ENCODE assay signal across 16 cellular contexts in genomic region chr2:44623622-44624351, GRCh38.
A peak's percentile ranks its signal among the peaks of the same experiment; 100 is the strongest.
DNase-seq lines count a peak whose midpoint lies in the region; ATAC-seq, FAIRE-seq and TF ChIP-seq lines count a peak whose summit lies in the region.
"Had no signal": no experiment of that assay in that cellular context is flagged by ENCODE, and none has a peak within 500 bp of the region (broad histone marks: within the 10 kb centered on the region; RNA-seq: fewer than 3 reads in every experiment).

No MANE protein-coding gene starts in this region.

- peaks cover 5% of the 10 kb centered on the region for H3K9me3 ChIP-seq in neural progenitor cell (ENCODE audit: low read depth)
- H3K9me3 ChIP-seq: Peyer's patch, psoas muscle had no signal

- H3K4me2 ChIP-seq in neural progenitor cell, result no peak overlapping the region

- no peak for FAIRE-seq in RCC 7860 (lab: Jason Lieb, UNC)
- FAIRE-seq: bronchial epithelial cell, endothelial cell of umbilical vein had no signal

- DNase-seq in DMS79 treated with DMSO at 0.1 percent for 48 hours (lab: John Stamatoyannopoulos, UW) (peak; percentile 95), NCI-H1436 treated with DMSO at 0.1 percent for 48 hours (lab: John Stamatoyannopoulos, UW) (peak; percentile 75), WTC11 (ENCODE audit: low spot score) (no peak), neural progenitor cell (ENCODE audit: low spot score) (no peak), RCC 7860 (ENCODE audit: low spot score) (no peak), COLO829 (ENCODE audit: low spot score) (no peak)
- no peak for DNase-seq in activated naive CD4-positive, alpha-beta T cell treated with anti-CD3 and anti-CD28 coated beads, Interleukin-2, amount 50 U/mL, for 72 hours (ENCODE audit: low spot score in 2 of 2)
- DNase-seq: activated naive CD4-positive, alpha-beta T cell treated with anti-CD3 and anti-CD28 coated beads for 36 hours; KBM-7; left cardiac atrium; NCI-H2227 treated with DMSO at 0.1 percent for 48 hours; Peyer's patch; psoas muscle had no signal

- H3K9ac ChIP-seq in neural progenitor cell, result no peak overlapping the region

- H3F3A ChIP-seq in neural progenitor cell (ENCODE audit: low read depth), result peaks cover 5% of the 10 kb centered on the region

- no peak overlapping the region for H3K27ac ChIP-seq in neural progenitor cell
- H3K27ac ChIP-seq: Peyer's patch, psoas muscle had no signal

- TF ChIP-seq CTCF in WTC11 (IDR thresholded peaks at IDR 0.05) (no peak), neural progenitor cell (IDR thresholded peaks at IDR 0.05) (peak; percentile 23)

- POLR2A ChIA-PET in WTC11 (lab: Charles Lee), result interaction anchor here (0.6 kb wide), 1 partner anchor 308 kb away, joined by 3 read pairs; no protein-coding TSS in a partner anchor

- ATAC-seq in WTC11, result 0 out of 2 replicates have a peak, but pooled peaks have one; percentile 44
- no peak for ATAC-seq in activated naive CD4-positive, alpha-beta T cell treated with anti-CD3 and anti-CD28 coated beads, Interleukin-2, amount 50 U/mL, for 72 hours
- ATAC-seq: left cardiac atrium, psoas muscle had no signal

- H3K4me3 ChIP-seq in neural progenitor cell, result no peak overlapping the region
- H3K4me3 ChIP-seq: Peyer's patch, psoas muscle had no signal

- H3K27me3 Mint-ChIP-seq in WTC11 (ENCODE audit: low read depth), result no peaks in the 10 kb centered on the region
- H3K27me3 Mint-ChIP-seq in neural progenitor cell (ENCODE audit: insufficient read depth, low read depth), result no peaks in the 10 kb centered on the region

- H3K27ac Mint-ChIP-seq in WTC11 (no peak overlapping the region), neural progenitor cell (no peak overlapping the region)
- no peak overlapping the region for H3K27ac Mint-ChIP-seq in activated naive CD4-positive, alpha-beta T cell treated with anti-CD3 and anti-CD28 coated beads, Interleukin-2, amount 50 U/mL, for 72 hours
- H3K27ac Mint-ChIP-seq: activated naive CD4-positive, alpha-beta T cell treated with anti-CD3 and anti-CD28 coated beads for 36 hours; CD14-positive monocyte had no signal

- no peaks in the 10 kb centered on the region for H3K36me3 ChIP-seq in neural progenitor cell
- H3K36me3 ChIP-seq: Peyer's patch had no signal

- H3K79me2 ChIP-seq in neural progenitor cell (ENCODE audit: low read depth), result no peaks in the 10 kb centered on the region

- H3K27me3 ChIP-seq in neural progenitor cell, result no peaks in the 10 kb centered on the region
- H3K27me3 ChIP-seq: Peyer's patch had no signal

- H3K4me3 Mint-ChIP-seq in WTC11 (no peak overlapping the region), neural progenitor cell (no peak overlapping the region)
- H3K4me3 Mint-ChIP-seq: activated naive CD4-positive, alpha-beta T cell treated with anti-CD3 and anti-CD28 coated beads for 36 hours; CD14-positive monocyte had no signal

- H2AFZ ChIP-seq in neural progenitor cell (replicated peaks), result no peak overlapping the region

- H3K4me1 Mint-ChIP-seq in WTC11 (no peaks in the 10 kb centered on the region), neural progenitor cell (no peaks in the 10 kb centered on the region)
- H3K4me1 Mint-ChIP-seq: CD14-positive monocyte had no signal

- peaks cover 22% of the 10 kb centered on the region for H3K9me3 Mint-ChIP-seq in WTC11
- no peaks in the 10 kb centered on the region for H3K9me3 Mint-ChIP-seq in neural progenitor cell
- H3K9me3 Mint-ChIP-seq in activated naive CD4-positive, alpha-beta T cell treated with anti-CD3 and anti-CD28 coated beads, Interleukin-2, amount 50 U/mL, for 72 hours, result peaks cover 0 to 4% of the 10 kb centered on the region in 2 donors

- no peaks in the 10 kb centered on the region for H3K4me1 ChIP-seq in neural progenitor cell
- H3K4me1 ChIP-seq: Peyer's patch, psoas muscle had no signal

- no peaks in the 10 kb centered on the region for H4K20me1 ChIP-seq in neural progenitor cell (ENCODE audit: low read depth)

- CTCF ChIA-PET in WTC11 (lab: Charles Lee), result interaction anchor here (1.0 to 1.6 kb wide), 5 partner anchors 45 to 347 kb away, joined by 3 to 6 read pairs (median 3); no protein-coding TSS in a partner anchor

- H3K36me3 Mint-ChIP-seq in WTC11 (no peaks in the 10 kb centered on the region), neural progenitor cell (no peaks in the 10 kb centered on the region)
- H3K36me3 Mint-ChIP-seq in activated naive CD4-positive, alpha-beta T cell treated with anti-CD3 and anti-CD28 coated beads, Interleukin-2, amount 50 U/mL, for 72 hours, result no peaks in the 10 kb centered on the region
- H3K36me3 Mint-ChIP-seq: CD14-positive monocyte had no signal

TF ChIP-seq in WTC11, 78 proteins besides CTCF, POLR2A, EP300 and RAD21 (continues in another document):
- TF ChIP-seq ZNF219 (CRISPR knock-in tag; IDR thresholded peaks at IDR 0.05; ENCODE audit: borderline replicate concordance) (no peak), E2F5 (CRISPR knock-in tag; IDR thresholded peaks at IDR 0.05) (no peak), MAX (CRISPR knock-in tag; IDR thresholded peaks at IDR 0.05) (no peak), IRF2 (CRISPR knock-in tag; IDR thresholded peaks at IDR 0.05; ENCODE audit: borderline replicate concordance, low read depth) (no peak), ZNF281 (CRISPR knock-in tag; IDR thresholded peaks at IDR 0.05) (no peak), E2F4 (CRISPR knock-in tag; IDR thresholded peaks at IDR 0.05; ENCODE audit: borderline replicate concordance, low read depth) (no peak), ERG (CRISPR knock-in tag; IDR thresholded peaks at IDR 0.05) (no peak), CREB1 (CRISPR knock-in tag; IDR thresholded peaks at IDR 0.05) (no peak), RORB (CRISPR knock-in tag; IDR thresholded peaks at IDR 0.05) (no peak), JAZF1 (CRISPR knock-in tag; IDR thresholded peaks at IDR 0.05) (no peak), FOXK1 (CRISPR knock-in tag; IDR thresholded peaks at IDR 0.05) (no peak), TEAD4 (CRISPR knock-in tag; IDR thresholded peaks at IDR 0.05) (no peak), NR2C2 (CRISPR knock-in tag; IDR thresholded peaks at IDR 0.05) (no peak)

Comparison
In these comparisons a context has a peak if more than half of its experiments do, and no peak if none do; other contexts are left out.
1. DNase-seq: peak in DMS79 treated with DMSO at 0.1 percent for 48 hours (single experiment) and NCI-H1436 treated with DMSO at 0.1 percent for 48 hours (single experiment); none in WTC11 (single experiment), neural progenitor cell (single experiment), RCC 7860 (single experiment), COLO829 (single experiment) and activated naive CD4-positive, alpha-beta T cell treated with anti-CD3 and anti-CD28 coated beads, Interleukin-2, amount 50 U/mL, for 72 hours (0 of 2).